Comparison of ENCODE assay signal across 24 cellular contexts in the genomic region with DNA sequence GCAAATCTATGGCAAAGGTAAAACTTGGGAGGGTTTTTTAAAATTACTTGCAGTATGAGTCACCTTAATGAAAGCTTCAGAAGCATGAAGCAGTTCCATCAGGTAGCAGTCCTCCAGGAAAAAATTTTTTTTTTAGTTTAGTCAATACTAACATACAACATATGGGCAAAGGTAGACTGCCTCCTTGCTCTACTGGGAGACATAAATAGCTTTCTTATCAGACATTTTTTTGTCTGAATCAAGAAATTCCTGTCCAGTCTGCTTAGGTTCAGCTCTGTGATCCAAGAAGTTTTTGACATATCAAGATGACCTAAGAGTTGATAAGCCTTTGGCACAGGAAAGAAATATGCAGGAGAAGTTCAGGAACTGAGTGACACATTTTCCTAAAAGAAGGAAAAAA.
A peak's percentile ranks its signal among the peaks of the same experiment; 100 is the strongest.
DNase-seq lines count a peak whose midpoint lies in the region; ATAC-seq, FAIRE-seq and TF ChIP-seq lines count a peak whose summit lies in the region.
"Had no signal": no experiment of that assay in that cellular context is flagged by ENCODE, and none has a peak within 500 bp of the region (broad histone marks: within the 10 kb centered on the region; RNA-seq: fewer than 3 reads in every experiment).

No MANE protein-coding gene starts in this region.

- H3K36me3 ChIP-seq in IMR-90 (ENCODE audit: control insufficient read depth, insufficient read depth, low read length) (no peaks in the 10 kb centered on the region), kidney (ENCODE audit: control insufficient read depth in 1 of 2, insufficient read depth in 2 of 2, low read length in 2 of 2) (no peaks in the 10 kb centered on the region)
- H3K36me3 ChIP-seq: heart right ventricle, prostate gland, suprapubic skin had no signal

- H3K4me3 ChIP-seq in IMR-90 (ENCODE audit: insufficient read depth, low read depth, low read length) (no peak overlapping the region), kidney (ENCODE audit: low read length in 2 of 2) (no peak overlapping the region)
- H3K4me3 ChIP-seq: heart right ventricle, prostate gland, spleen, suprapubic skin had no signal

- no peak overlapping the region for H3K4ac ChIP-seq in IMR-90 (ENCODE audit: low read depth, low read length)

- no peak overlapping the region for H2BK20ac ChIP-seq in IMR-90 (ENCODE audit: low read depth, low read length)

- no peak for TF ChIP-seq POLR2A in IMR-90 (IDR thresholded peaks at IDR 0.05; ENCODE audit: low read depth, low read length)

- TF ChIP-seq CTCF in IMR-90 (conservative IDR thresholded peaks at IDR 0.05; ENCODE audit: low read depth, low read length) (no peak), kidney (IDR thresholded peaks at IDR 0.05; ENCODE audit: borderline replicate concordance, extremely low read depth, insufficient read depth) (no peak)

- no peak overlapping the region for H3K18ac ChIP-seq in IMR-90 (ENCODE audit: low read depth, low read length)

- POLR2A ChIA-PET in IMR-90 (lab: Charles Lee; ENCODE audit: unreplicated experiment), result no interaction called here

- H2AFZ ChIP-seq in IMR-90 (replicated peaks; ENCODE audit: low read length, poor library complexity), result no peak overlapping the region

- in situ Hi-C loops in IMR-90 (cut with MboI; ENCODE audit: low sequenced_read_pairs), result no loop called here

- TF ChIP-seq RAD21 in IMR-90 (IDR thresholded peaks at IDR 0.05; ENCODE audit: low read length), result no peak

- H2BK15ac ChIP-seq in IMR-90 (ENCODE audit: low read depth, low read length), result no peak overlapping the region

- H3K23ac ChIP-seq in IMR-90 (ENCODE audit: low read depth, low read length), result no peak overlapping the region

- dilution Hi-C loops in IMR-90 (cut with HindIII; ENCODE audit: low sequenced_read_pairs, unreplicated experiment), result no loop called here

- H3K27ac ChIP-seq in IMR-90 (ENCODE audit: insufficient read depth, low read length) (no peak overlapping the region), kidney (ENCODE audit: low read depth in 2 of 2, low read length in 2 of 2) (no peak overlapping the region)
- H3K27ac ChIP-seq: prostate gland, spleen, suprapubic skin had no signal

- DNase-seq in IMR-90, result peak; percentile 31
- peak; percentile 78 for DNase-seq in amniotic epithelial cell (ENCODE audit: low read depth)
- no peak for DNase-seq in kidney
- peak; percentile 11 for DNase-seq in pulmonary artery endothelial cell (ENCODE audit: low read depth, low spot score)
- DNase-seq in T-helper 9 cell, result no peak
- no peak for DNase-seq in SW480 (ENCODE audit: low spot score)
- DNase-seq: activated CD4-positive, alpha-beta T cell treated with anti-CD3 and anti-CD28 coated beads for 36 hours; amygdala; CD4-positive, alpha-beta memory T cell; cerebellar nuclear complex; DMS79; effector memory CD8-positive, alpha-beta T cell; HCEC 1CT; heart right ventricle; MM.1S; natural killer cell; NCI-H1694; NCI-H2227 treated with DMSO at 0.1 percent for 48 hours; spleen; stimulated activated CD4-positive, alpha-beta T cell treated with anti-CD3 and anti-CD28 coated beads, Interleukin-4, amount 100 ng/mL, for 4 hours had no signal

- H2BK5ac ChIP-seq in IMR-90 (ENCODE audit: low read depth, low read length, poor library complexity, severe bottlenecking), result no peak overlapping the region

- H3K9me1 ChIP-seq in IMR-90 (ENCODE audit: insufficient read depth, low read length), result peaks cover 2% of the 10 kb centered on the region; the same call in 1 of the 2 replicates

- H3K27me3 ChIP-seq in IMR-90 (ENCODE audit: control insufficient read depth, insufficient read depth, low read length), result no peaks in the 10 kb centered on the region
- H3K27me3 ChIP-seq: heart right ventricle, spleen, suprapubic skin had no signal

- CTCF ChIA-PET in IMR-90 (lab: Yijun Ruan, JAX), result no interaction called here

- H3K4me2 ChIP-seq in IMR-90 (ENCODE audit: low read depth, low read length), result no peak overlapping the region

- H4K91ac ChIP-seq in IMR-90 (ENCODE audit: insufficient read depth, low read depth, low read length), result no peak overlapping the region

- H3K4me1 ChIP-seq in IMR-90 (ENCODE audit: control insufficient read depth, insufficient read depth, low read length) (no peaks in the 10 kb centered on the region; the same call in 1 of the 2 replicates), kidney (ENCODE audit: control insufficient read depth in 1 of 2, insufficient read depth in 1 of 2, low read depth in 1 of 2, low read length in 2 of 2) (peaks cover 8 to 18% of the 10 kb centered on the region in 2 donors)
- H3K4me1 ChIP-seq: prostate gland had no signal

- intact Hi-C loops in IMR-90 (cut with micrococcal nuclease), result loop anchor here (2.0 to 5.0 kb wide), 2 partner anchors 14 to 174 kb away; partner anchors contain the start of gene TCF7L2
- intact Hi-C loops in kidney (cut with DNase I), result no loop called here

- no peak overlapping the region for H3K56ac ChIP-seq in IMR-90 (ENCODE audit: extremely low read depth, insufficient read depth, low read length)

- no peak overlapping the region for H4K8ac ChIP-seq in IMR-90 (ENCODE audit: low read depth in 2 of 2, low read length in 2 of 2)

- H3K14ac ChIP-seq in IMR-90 (replicated peaks; ENCODE audit: low read depth, low read length), result no peak overlapping the region

- H4K5ac ChIP-seq in IMR-90 (ENCODE audit: low read depth, low read length), result no peak overlapping the region

- H4K20me1 ChIP-seq in IMR-90 (ENCODE audit: insufficient read depth, low read length), result no peaks in the 10 kb centered on the region

- no peak overlapping the region for H2AK5ac ChIP-seq in IMR-90 (ENCODE audit: low read depth, low read length)

- H3K9ac ChIP-seq in IMR-90 (ENCODE audit: low read depth, low read length), result no peak overlapping the region
- H3K9ac ChIP-seq in kidney (ENCODE audit: low read length in 2 of 2), result no peak overlapping the region

- no peak overlapping the region for H2AK9ac ChIP-seq in IMR-90 (replicated peaks; ENCODE audit: low read depth, low read length, poor library complexity)

- H3K9me3 ChIP-seq in IMR-90 (ENCODE audit: control insufficient read depth, insufficient read depth, low read length) (no peaks in the 10 kb centered on the region), kidney (ENCODE audit: control insufficient read depth in 1 of 2, low read length in 2 of 2) (no peaks in the 10 kb centered on the region)
- H3K9me3 ChIP-seq: heart right ventricle, prostate gland, spleen, suprapubic skin had no signal

- ATAC-seq in IMR-90 (ENCODE audit: low read depth) (peak; percentile 38), GM19397 (IDR thresholded peaks at IDR 0.05; ENCODE audit: unreplicated experiment) (no peak), GM21619 (IDR thresholded peaks at IDR 0.05; ENCODE audit: unreplicated experiment) (no peak)
- ATAC-seq: activated CD4-positive, alpha-beta T cell treated with anti-CD3 and anti-CD28 coated beads for 36 hours; effector memory CD8-positive, alpha-beta T cell; heart right ventricle; natural killer cell had no signal

- peak; percentile 15 for FAIRE-seq in kidney (lab: Jason Lieb, UNC)

- BruUV-seq in IMR-90 (replicated peaks; lab: Mats Ljungman, UMichigan), result no TSS peak

- no peak overlapping the region for H2BK120ac ChIP-seq in IMR-90 (ENCODE audit: low read depth, low read length)

- no peaks in the 10 kb centered on the region for H3K79me1 ChIP-seq in IMR-90 (ENCODE audit: low read depth in 1 of 2, low read length in 2 of 2)

TF ChIP-seq in IMR-90, 13 proteins besides CTCF, POLR2A, EP300 and RAD21:
- no peak for TF ChIP-seq BHLHE40 (IDR thresholded peaks at IDR 0.05; ENCODE audit: low read depth, low read length)
- no peak for TF ChIP-seq MAFK (IDR thresholded peaks at IDR 0.05; ENCODE audit: low read depth, low read length)
- TF ChIP-seq CEBPB (IDR thresholded peaks at IDR 0.05; ENCODE audit: low read depth, low read length), result no peak
- TF ChIP-seq FOS (IDR thresholded peaks at IDR 0.05; ENCODE audit: low read depth, low read length), result 0 out of 2 replicates have a peak, but pooled peaks have one; percentile 4

Comparison
In these comparisons a context has a peak if more than half of its experiments do, and no peak if none do; other contexts are left out.
1. DNase-seq: peak in IMR-90 (single experiment), amniotic epithelial cell (single experiment) and pulmonary artery endothelial cell (single experiment); none in kidney (single experiment), T-helper 9 cell (single experiment) and SW480 (single experiment).